ENCODE assay signal across 16 cellular contexts in genomic region chr6:45835725-45836437, GRCh38.
A peak's percentile ranks its signal among the peaks of the same experiment; 100 is the strongest.
DNase-seq lines count a peak whose midpoint lies in the region; ATAC-seq and TF ChIP-seq lines count a peak whose summit lies in the region.
"Had no signal": no experiment of that assay in that cellular context is flagged by ENCODE, and none has a peak within 500 bp of the region (broad histone marks: within the 10 kb centered on the region; RNA-seq: fewer than 3 reads in every experiment).

No MANE protein-coding gene starts in this region.

- peaks cover 64% of the 10 kb centered on the region for H3K4me1 Mint-ChIP-seq in activated T-cell treated with anti-CD3 and anti-CD28 coated beads, Interleukin-2, amount 50 U/mL, for 72 hours (ENCODE audit: low read depth)
- H3K4me1 Mint-ChIP-seq in progenitor cell of endocrine pancreas (ENCODE audit: low read depth) (peaks cover 7% of the 10 kb centered on the region), H9 (no peaks in the 10 kb centered on the region)

- no peak overlapping the region for H3K23ac ChIP-seq in H9 (ENCODE audit: insufficient read length, low read depth, low read length)

- no peaks in the 10 kb centered on the region for H3K27me3 Mint-ChIP-seq in activated T-cell treated with anti-CD3 and anti-CD28 coated beads, Interleukin-2, amount 50 U/mL, for 72 hours (ENCODE audit: low read depth)
- peaks cover 3% of the 10 kb centered on the region for H3K27me3 Mint-ChIP-seq in progenitor cell of endocrine pancreas
- H3K27me3 Mint-ChIP-seq in H9 (ENCODE audit: low read depth) = peaks cover 8% of the 10 kb centered on the region

- H2BK12ac ChIP-seq in H9 (ENCODE audit: insufficient read length, low read depth, low read length) = no peak overlapping the region

- no peak overlapping the region for H3K9ac ChIP-seq in H9 (ENCODE audit: extremely low read depth, insufficient read length, low read length)

- no peak overlapping the region for H4K8ac ChIP-seq in H9 (replicated peaks; ENCODE audit: insufficient read length, low read depth, low read length)

- H3K27me3 ChIP-seq in H9 (ENCODE audit: insufficient read depth, low read length) (no peaks in the 10 kb centered on the region), BE2C (no peaks in the 10 kb centered on the region)
- H3K27me3 ChIP-seq: colonic mucosa, esophagus muscularis mucosa, neutrophil had no signal

- H3K4me2 ChIP-seq in H9 (ENCODE audit: insufficient read depth, insufficient read length, low read length) = no peak overlapping the region

- DNase-seq in activated T-cell treated with anti-CD3 and anti-CD28 coated beads, Interleukin-2, amount 50 U/mL, for 72 hours = peak in 1 of 2 donors; percentile 36
- no peak for DNase-seq in activated T-cell treated with anti-CD3 and anti-CD28 coated beads, Interleukin-2, amount 50 U/mL, for 1 hour
- DNase-seq in M059J (ENCODE audit: low read depth) (peak; percentile 41), amniotic epithelial cell (ENCODE audit: low read depth) (peak; percentile 57), progenitor cell of endocrine pancreas (ENCODE audit: low spot score, unreplicated experiment) (no peak), NCI-H82 treated with DMSO at 0.1 percent for 48 hours (lab: John Stamatoyannopoulos, UW; ENCODE audit: unreplicated experiment) (no peak), H9 (no peak), BE2C (no peak)
- DNase-seq: colonic mucosa, H7, Karpas-422, lower lobe of right lung, NCI-H1930, SHP77 treated with DMSO at 0.1 percent for 48 hours had no signal

- peak overlapping the region; percentile 69 to 84 for H3K4me3 Mint-ChIP-seq in activated T-cell treated with anti-CD3 and anti-CD28 coated beads, Interleukin-2, amount 50 U/mL, for 72 hours
- H3K4me3 Mint-ChIP-seq in progenitor cell of endocrine pancreas (ENCODE audit: low read depth) (no peak overlapping the region), H9 (no peak overlapping the region)

- TF ChIP-seq CTCF in progenitor cell of endocrine pancreas (IDR thresholded peaks at IDR 0.05; ENCODE audit: unreplicated experiment) = no peak
- no peak for TF ChIP-seq CTCF in H9 (conservative IDR thresholded peaks at IDR 0.05)
- no peak for TF ChIP-seq CTCF in BE2C (IDR thresholded peaks at IDR 0.05; ENCODE audit: low read depth, low read length)

- no peak overlapping the region for H4K91ac ChIP-seq in H9 (ENCODE audit: insufficient read length, low read depth, low read length)

- no peak overlapping the region for H2AFZ ChIP-seq in H9 (ENCODE audit: low read length)

- H3K23me2 ChIP-seq in H9 (ENCODE audit: insufficient read length, low read depth, low read length, poor library complexity, severe bottlenecking) = no peaks in the 10 kb centered on the region

- no peaks in the 10 kb centered on the region for H3K79me1 ChIP-seq in H9 (ENCODE audit: insufficient read depth, low read depth, low read length, poor library complexity, severe bottlenecking)

- no peak overlapping the region for H3K56ac ChIP-seq in H9 (ENCODE audit: insufficient read length, low read depth, low read length)

- no CpG with 5 or more reads among the region's 4 CpGs for WGBS in H9 (ENCODE audit: extremely low coverage, insufficient read length, low lambda C conversion rate)

- peak; percentile 30 to 38 for ATAC-seq in activated T-cell treated with anti-CD3 and anti-CD28 coated beads, Interleukin-2, amount 50 U/mL, for 72 hours (replicated peaks in 1 of 2)
- ATAC-seq: lower lobe of right lung had no signal

- no peak overlapping the region for H3T11ph ChIP-seq in H9 (ENCODE audit: low read length)

- no peak overlapping the region for H3K4ac ChIP-seq in H9 (ENCODE audit: low read depth, low read length)

- H3K36me3 Mint-ChIP-seq in activated T-cell treated with anti-CD3 and anti-CD28 coated beads, Interleukin-2, amount 50 U/mL, for 72 hours (ENCODE audit: insufficient read depth in 2 of 2) = no peaks in the 10 kb centered on the region
- H3K36me3 Mint-ChIP-seq in progenitor cell of endocrine pancreas (ENCODE audit: insufficient read depth) (no peaks in the 10 kb centered on the region), H9 (ENCODE audit: insufficient read depth in 1 of 3, low read depth in 3 of 3) (no peaks in the 10 kb centered on the region)

- H2BK15ac ChIP-seq in H9 (ENCODE audit: low read depth, low read length) = no peak overlapping the region

- H3K9me3 ChIP-seq in H9 (ENCODE audit: control insufficient read depth, low read depth, low read length) (no peaks in the 10 kb centered on the region), BE2C (no peaks in the 10 kb centered on the region)
- H3K9me3 ChIP-seq: colonic mucosa, esophagus muscularis mucosa, lower lobe of right lung, neutrophil had no signal

- no peak overlapping the region for H2BK5ac ChIP-seq in H9 (ENCODE audit: insufficient read length, low read length)

- H2BK20ac ChIP-seq in H9 (ENCODE audit: low read depth, low read length, poor library complexity, severe bottlenecking) = no peak overlapping the region

- H4K5ac ChIP-seq in H9 (ENCODE audit: insufficient read length, low read depth, low read length) = no peak overlapping the region

- no peaks in the 10 kb centered on the region for H3K4me1 ChIP-seq in H9 (ENCODE audit: insufficient read depth, low read length)
- no peaks in the 10 kb centered on the region for H3K4me1 ChIP-seq in BE2C
- H3K4me1 ChIP-seq: colonic mucosa, lower lobe of right lung had no signal

- H3K27ac Mint-ChIP-seq in activated T-cell treated with anti-CD3 and anti-CD28 coated beads, Interleukin-2, amount 50 U/mL, for 72 hours = peak overlapping the region; percentile 96
- H3K27ac Mint-ChIP-seq in progenitor cell of endocrine pancreas = peak overlapping the region; percentile 73
- H3K27ac Mint-ChIP-seq in H9 = peak overlapping the region in 1 of 3 experiments; percentile 50; a peak in 1 of 7 replicates

- H2AK5ac ChIP-seq in H9 (ENCODE audit: insufficient read length, low read length) = no peak overlapping the region

- H3K79me2 ChIP-seq in H9 (ENCODE audit: insufficient read depth, low read length) = no peaks in the 10 kb centered on the region

- no peaks in the 10 kb centered on the region for H3K36me3 ChIP-seq in BE2C
- H3K36me3 ChIP-seq: colonic mucosa, esophagus muscularis mucosa, lower lobe of right lung, neutrophil had no signal

- no peak overlapping the region for H3K14ac ChIP-seq in H9 (ENCODE audit: insufficient read depth, low read length)

- no peak overlapping the region for H3K4me3 ChIP-seq in BE2C (ENCODE audit: low read depth, low read length)
- H3K4me3 ChIP-seq: colonic mucosa, esophagus muscularis mucosa, lower lobe of right lung had no signal

- H3K18ac ChIP-seq in H9 (ENCODE audit: insufficient read length, low read depth, low read length) = no peak overlapping the region

- no peaks in the 10 kb centered on the region for H3K9me3 Mint-ChIP-seq in activated T-cell treated with anti-CD3 and anti-CD28 coated beads, Interleukin-2, amount 50 U/mL, for 72 hours
- H3K9me3 Mint-ChIP-seq in progenitor cell of endocrine pancreas (ENCODE audit: low read depth) (no peaks in the 10 kb centered on the region), H9 (no peaks in the 10 kb centered on the region)

- H2BK120ac ChIP-seq in H9 (ENCODE audit: low read depth, low read length, poor library complexity, severe bottlenecking) = no peak overlapping the region

- no peaks in the 10 kb centered on the region for H4K20me1 ChIP-seq in H9 (ENCODE audit: control insufficient read depth, insufficient read depth, insufficient read length)

- no peak overlapping the region for H3K27ac ChIP-seq in H9 (ENCODE audit: insufficient read length, low read depth, low read length)
- H3K27ac ChIP-seq: colonic mucosa, esophagus muscularis mucosa, lower lobe of right lung, neutrophil had no signal

Comparison
In these comparisons a context has a peak if more than half of its experiments do, and no peak if none do; other contexts are left out.
1. DNase-seq: peak in M059J (single experiment) and amniotic epithelial cell (single experiment); none in activated T-cell treated with anti-CD3 and anti-CD28 coated beads, Interleukin-2, amount 50 U/mL, for 1 hour (single experiment), progenitor cell of endocrine pancreas (single experiment), NCI-H82 treated with DMSO at 0.1 percent for 48 hours (single experiment), H9 (single experiment) and BE2C (single experiment).
2. H3K4me3 Mint-ChIP-seq: peak in activated T-cell treated with anti-CD3 and anti-CD28 coated beads, Interleukin-2, amount 50 U/mL, for 72 hours (2 of 2); none in progenitor cell of endocrine pancreas (single experiment) and H9 (0 of 2).